ENCODE assay signal across 16 cellular contexts in genomic region chr14:101444116-101444515, GRCh38.
DNase-seq lines count a peak whose midpoint lies in the region; ATAC-seq and TF ChIP-seq lines count a peak whose summit lies in the region.
"Had no signal": no experiment of that assay in that cellular context is flagged by ENCODE, and none has a peak within 500 bp of the region (broad histone marks: within the 10 kb centered on the region; RNA-seq: fewer than 3 reads in every experiment).

No MANE protein-coding gene starts in this region.

- no peak for ATAC-seq in activated CD8-positive, alpha-beta T cell treated with anti-CD3 and anti-CD28 coated beads, Interleukin-2, amount 10 ng/mL, durations not matched to agents 7 days and 5 days
- no peak for ATAC-seq in heart left ventricle
- ATAC-seq: GM23338, left lung had no signal

- H3K36me3 Mint-ChIP-seq in activated CD8-positive, alpha-beta T cell treated with anti-CD3 and anti-CD28 coated beads, Interleukin-2, amount 10 ng/mL, durations not matched to agents 7 days and 5 days (ENCODE audit: low read depth): no peaks in the 10 kb centered on the region
- H3K36me3 Mint-ChIP-seq: naive B cell had no signal

- peak; percentile 60 for DNase-seq in ELR (ENCODE audit: low read depth)
- DNase-seq in NB4 (ENCODE audit: low read depth): peak; percentile 50
- peak; percentile 37 for DNase-seq in mammary epithelial cell
- DNase-seq in osteoblast (ENCODE audit: insufficient read length, low spot score, missing footprints): peak; percentile 83
- DNase-seq in activated CD8-positive, alpha-beta T cell treated with anti-CD3 and anti-CD28 coated beads, Interleukin-2, amount 10 ng/mL, durations not matched to agents 7 days and 5 days: no peak
- DNase-seq in stimulated activated CD4-positive, alpha-beta T cell treated with anti-CD3 and anti-CD28 coated beads, Interleukin-4, amount 100 ng/mL, for 4 hours: no peak
- DNase-seq in islet precursor cell: no peak
- no peak for DNase-seq in heart left ventricle
- DNase-seq: Karpas-422, left lung, naive B cell, NCI-H2029, NCI-H748 treated with DMSO at 0.1 percent for 48 hours, uterus had no signal

- H3K27me3 Mint-ChIP-seq in activated CD8-positive, alpha-beta T cell treated with anti-CD3 and anti-CD28 coated beads, Interleukin-2, amount 10 ng/mL, durations not matched to agents 7 days and 5 days (ENCODE audit: low read depth): peaks cover 70% of the 10 kb centered on the region

- TF ChIP-seq POLR2A in NB4 (IDR thresholded peaks at IDR 0.05; ENCODE audit: extremely low read depth, insufficient read length) (no peak), heart left ventricle (IDR thresholded peaks at IDR 0.05) (no peak)

- no peak overlapping the region for H3K9ac ChIP-seq in mammary epithelial cell (ENCODE audit: insufficient read depth, low read length)

- CTCF ChIA-PET in mammary epithelial cell (lab: Charles Lee; ENCODE audit: low non-redundant PET): no interaction called here
- CTCF ChIA-PET in activated CD8-positive, alpha-beta T cell treated with anti-CD3 and anti-CD28 coated beads, Interleukin-2, amount 10 ng/mL, durations not matched to agents 7 days and 5 days (lab: Charles Lee): no interaction called here

- H3K4me1 Mint-ChIP-seq in activated CD8-positive, alpha-beta T cell treated with anti-CD3 and anti-CD28 coated beads, Interleukin-2, amount 10 ng/mL, durations not matched to agents 7 days and 5 days (ENCODE audit: low read depth): peaks cover 16% of the 10 kb centered on the region
- H3K4me1 Mint-ChIP-seq: naive B cell had no signal

- H3K27me3 ChIP-seq in mammary epithelial cell (ENCODE audit: insufficient read depth, low read length) (no peaks in the 10 kb centered on the region), osteoblast (ENCODE audit: insufficient read depth, low read length) (peaks cover 17% of the 10 kb centered on the region), heart left ventricle (peaks cover 0 to 50% (median 0%) of the 10 kb centered on the region in 9 donors)
- H3K27me3 ChIP-seq: hepatocyte, uterus had no signal

- BruUV-seq in mammary epithelial cell (replicated peaks; lab: Mats Ljungman, UMichigan): no TSS peak

- H3K27ac ChIP-seq in mammary epithelial cell (ENCODE audit: insufficient read depth, low read depth, low read length) (no peak overlapping the region), osteoblast (ENCODE audit: low read depth, low read length) (no peak overlapping the region), heart left ventricle (no peak overlapping the region)
- H3K27ac ChIP-seq: hepatocyte, left lung, uterus had no signal

- H3K4me1 ChIP-seq in mammary epithelial cell (ENCODE audit: insufficient read depth, low read length) (no peaks in the 10 kb centered on the region), osteoblast (ENCODE audit: insufficient read depth, low read length) (peaks cover 15% of the 10 kb centered on the region), heart left ventricle (no peaks in the 10 kb centered on the region)
- H3K4me1 ChIP-seq: left lung, uterus had no signal

- intact Hi-C loops in mammary epithelial cell (cut with micrococcal nuclease): no loop called here
- intact Hi-C loops in heart left ventricle (cut with DNase I): no loop called here

- no peak overlapping the region for H3K27ac Mint-ChIP-seq in activated CD8-positive, alpha-beta T cell treated with anti-CD3 and anti-CD28 coated beads, Interleukin-2, amount 10 ng/mL, durations not matched to agents 7 days and 5 days
- H3K27ac Mint-ChIP-seq: GM23338, naive B cell had no signal

- H3K4me2 ChIP-seq in mammary epithelial cell (ENCODE audit: insufficient read depth, low read depth, low read length): no peak overlapping the region
- peak overlapping the region; percentile 13 for H3K4me2 ChIP-seq in osteoblast (ENCODE audit: insufficient read depth, low read length)
- H3K4me2 ChIP-seq: GM23338, hepatocyte had no signal

- H3K9me3 Mint-ChIP-seq in activated CD8-positive, alpha-beta T cell treated with anti-CD3 and anti-CD28 coated beads, Interleukin-2, amount 10 ng/mL, durations not matched to agents 7 days and 5 days (ENCODE audit: insufficient read depth): no peaks in the 10 kb centered on the region
- H3K9me3 Mint-ChIP-seq: GM23338, naive B cell had no signal

- H2AFZ ChIP-seq in mammary epithelial cell (ENCODE audit: low read depth, low read length) (no peak overlapping the region), osteoblast (ENCODE audit: low read length) (no peak overlapping the region)
- H2AFZ ChIP-seq: GM23338, hepatocyte had no signal

- 10% methylated on average over 7 of the region's 7 CpGs for WGBS in mammary epithelial cell (ENCODE audit: low coverage, missing lambda C conversion rate)
- 81 to 92% (median 86%) methylated on average over 7 of the region's 7 CpGs for WGBS in heart left ventricle, 4 donors

- H3K79me2 ChIP-seq in mammary epithelial cell (ENCODE audit: insufficient read depth, low read length): no peaks in the 10 kb centered on the region
- H3K79me2 ChIP-seq in osteoblast (ENCODE audit: insufficient read depth, low read length): no peaks in the 10 kb centered on the region
- H3K79me2 ChIP-seq: hepatocyte had no signal

- no peak overlapping the region for H3K4me3 Mint-ChIP-seq in activated CD8-positive, alpha-beta T cell treated with anti-CD3 and anti-CD28 coated beads, Interleukin-2, amount 10 ng/mL, durations not matched to agents 7 days and 5 days
- H3K4me3 Mint-ChIP-seq: GM23338, naive B cell had no signal

- TF ChIP-seq CTCF in NB4 (IDR thresholded peaks at IDR 0.05; ENCODE audit: low read depth, low read length) (no peak), mammary epithelial cell (conservative IDR thresholded peaks at IDR 0.05 in 1 of 2, IDR thresholded peaks at IDR 0.05 in 1 of 2; ENCODE audit: extremely low read depth in 1 of 2, insufficient read depth in 1 of 2, low read depth in 1 of 2, low read length in 2 of 2) (no peak), osteoblast (IDR thresholded peaks at IDR 0.05; ENCODE audit: extremely low read depth, low read depth, low read length) (no peak), heart left ventricle (IDR thresholded peaks at IDR 0.05) (no peak)

- H3K36me3 ChIP-seq in mammary epithelial cell (ENCODE audit: insufficient read depth, low read length) (no peaks in the 10 kb centered on the region), osteoblast (ENCODE audit: insufficient read depth, low read length) (no peaks in the 10 kb centered on the region), heart left ventricle (no peaks in the 10 kb centered on the region)
- H3K36me3 ChIP-seq: left lung, uterus had no signal

- in situ Hi-C loops in mammary epithelial cell (cut with MboI; ENCODE audit: low sequenced_read_pairs in 2 of 2): no loop called here

- no peaks in the 10 kb centered on the region for H3K9me3 ChIP-seq in mammary epithelial cell (replicated peaks; ENCODE audit: insufficient read depth, low read length)
- H3K9me3 ChIP-seq in osteoblast (ENCODE audit: low read depth, low read length): no peaks in the 10 kb centered on the region
- H3K9me3 ChIP-seq in heart left ventricle: no peaks in the 10 kb centered on the region
- H3K9me3 ChIP-seq: left lung, uterus had no signal

- no peaks in the 10 kb centered on the region for H4K20me1 ChIP-seq in mammary epithelial cell (ENCODE audit: insufficient read depth, low read length)
- no peaks in the 10 kb centered on the region for H4K20me1 ChIP-seq in osteoblast (ENCODE audit: insufficient read depth, low read length)

- no peak overlapping the region for H3K4me3 ChIP-seq in NB4 (ENCODE audit: low read depth, low read length)
- H3K4me3 ChIP-seq in mammary epithelial cell (replicated peaks in 1 of 3; ENCODE audit: insufficient read depth in 1 of 3, low read depth in 2 of 3, low read length in 3 of 3): no peak overlapping the region
- H3K4me3 ChIP-seq in osteoblast (ENCODE audit: insufficient read depth, low read length): no peak overlapping the region
- no peak overlapping the region for H3K4me3 ChIP-seq in heart left ventricle
- H3K4me3 ChIP-seq: GM23338, hepatocyte, left lung, uterus had no signal

- POLR2A ChIA-PET in activated CD8-positive, alpha-beta T cell treated with anti-CD3 and anti-CD28 coated beads, Interleukin-2, amount 10 ng/mL, durations not matched to agents 7 days and 5 days (lab: Charles Lee): no interaction called here

- dilution Hi-C loops in mammary epithelial cell (cut with HindIII; ENCODE audit: low sequenced_read_pairs): no loop called here

Comparison
In these comparisons a context has a peak if more than half of its experiments do, and no peak if none do; other contexts are left out.
1. DNase-seq: peak in ELR (single experiment), NB4 (single experiment), mammary epithelial cell (single experiment) and osteoblast (single experiment); none in activated CD8-positive, alpha-beta T cell treated with anti-CD3 and anti-CD28 coated beads, Interleukin-2, amount 10 ng/mL, durations not matched to agents 7 days and 5 days (single experiment), stimulated activated CD4-positive, alpha-beta T cell treated with anti-CD3 and anti-CD28 coated beads, Interleukin-4, amount 100 ng/mL, for 4 hours (0 of 2), islet precursor cell (single experiment) and heart left ventricle (0 of 5).